10 cellular contexts compared by ENCODE assay signal in genomic region chr7:75650671-75651070, GRCh38.
DNase-seq lines count a peak whose midpoint lies in the region; ATAC-seq and TF ChIP-seq lines count a peak whose summit lies in the region.
"Had no signal": no experiment of that assay in that cellular context is flagged by ENCODE, and none has a peak within 500 bp of the region (broad histone marks: within the 10 kb centered on the region; RNA-seq: fewer than 3 reads in every experiment).

No MANE protein-coding gene starts in this region.

- whole genome bisulfite sequencing in mesenchymal stem cell, result 82% methylated on average over 7 of the region's 9 CpGs

- H3K9me3 ChIP-seq in mesenchymal stem cell (ENCODE audit: control insufficient read depth, low read length), result peaks cover 3% of the 10 kb centered on the region
- H3K9me3 ChIP-seq in vagina, result no peaks in the 10 kb centered on the region
- H3K9me3 ChIP-seq in Karpas-422 (ENCODE audit: low read length), result no peaks in the 10 kb centered on the region

- H2AFZ ChIP-seq in mesenchymal stem cell (ENCODE audit: low read depth, low read length) (no peak overlapping the region), Karpas-422 (ENCODE audit: low read length) (no peak overlapping the region)

- TF ChIP-seq CTCF in vagina (IDR thresholded peaks at IDR 0.05), result no peak

- H4K91ac ChIP-seq in mesenchymal stem cell (ENCODE audit: low read length), result no peak overlapping the region

- H3K79me1 ChIP-seq in mesenchymal stem cell (replicated peaks; ENCODE audit: low read length, poor library complexity, severe bottlenecking), result no peaks in the 10 kb centered on the region

- H3K9me2 ChIP-seq in Karpas-422 (replicated peaks; ENCODE audit: insufficient read depth, low read length), result no peaks in the 10 kb centered on the region

- H3K4me1 ChIP-seq in mesenchymal stem cell (ENCODE audit: control insufficient read depth, insufficient read depth, low read depth, low read length) (peaks cover 17% of the 10 kb centered on the region), vagina (peaks cover 16% of the 10 kb centered on the region), Karpas-422 (ENCODE audit: low read length) (no peaks in the 10 kb centered on the region)

- peak overlapping the region in 1 of 2 experiments; percentile 2 for H3K18ac ChIP-seq in mesenchymal stem cell (ENCODE audit: low read depth in 1 of 2, low read length in 2 of 2)

- no peak overlapping the region for H3K27ac ChIP-seq in mesenchymal stem cell (ENCODE audit: low read length, poor library complexity, severe bottlenecking)
- H3K27ac ChIP-seq in vagina, result peak overlapping the region; percentile 22
- no peak overlapping the region for H3K27ac ChIP-seq in Karpas-422 (ENCODE audit: low read length)

- H2BK120ac ChIP-seq in mesenchymal stem cell (ENCODE audit: low read depth, low read length), result no peak overlapping the region

- H2BK5ac ChIP-seq in mesenchymal stem cell (ENCODE audit: low read depth, low read length, poor library complexity, severe bottlenecking), result no peak overlapping the region

- no peak for TF ChIP-seq POLR2A in vagina (IDR thresholded peaks at IDR 0.05)
- no peak for TF ChIP-seq POLR2A in GM18505 (IDR thresholded peaks at IDR 0.05; ENCODE audit: borderline replicate concordance, extremely low read depth, insufficient read depth, insufficient read length)

- H3K14ac ChIP-seq in mesenchymal stem cell (ENCODE audit: low read length in 2 of 2), result no peak overlapping the region

- H3K36me3 ChIP-seq in mesenchymal stem cell (ENCODE audit: control insufficient read depth in 1 of 2, insufficient read depth in 2 of 2, low read depth in 1 of 2, low read length in 2 of 2) (no peaks in the 10 kb centered on the region), vagina (no peaks in the 10 kb centered on the region), Karpas-422 (ENCODE audit: insufficient read depth, low read length) (no peaks in the 10 kb centered on the region)

- DNase-seq in NCI-H82 (lab: John Stamatoyannopoulos, UW) (peak; percentile 80), NCI-H82 treated with DMSO at 0.1 percent for 48 hours (lab: John Stamatoyannopoulos, UW; ENCODE audit: unreplicated experiment) (no peak), dermis blood vessel endothelial cell (peak; percentile 75), mesenchymal stem cell (no peak), vagina (ENCODE audit: extremely low spot score in 2 of 2) (no peak), Karpas-422 (no peak)
- DNase-seq: natural killer cell; stimulated activated CD4-positive, alpha-beta T cell treated with anti-CD3 and anti-CD28 coated beads, Interleukin-2, amount 100 ng/mL, for 48 hours had no signal

- no peak overlapping the region for H4K8ac ChIP-seq in mesenchymal stem cell (ENCODE audit: low read length)

- H3K27me3 ChIP-seq in mesenchymal stem cell (ENCODE audit: control insufficient read depth in 1 of 2, insufficient read depth in 1 of 2, low read length in 2 of 2), result no peaks in the 10 kb centered on the region
- H3K27me3 ChIP-seq in vagina, result no peaks in the 10 kb centered on the region
- no peaks in the 10 kb centered on the region for H3K27me3 ChIP-seq in Karpas-422 (ENCODE audit: low read length)

- no peak overlapping the region for H2BK15ac ChIP-seq in mesenchymal stem cell (ENCODE audit: low read depth, poor library complexity, severe bottlenecking)

- no peak for ATAC-seq in GM18505 (IDR thresholded peaks at IDR 0.05; ENCODE audit: unreplicated experiment)
- no peak for ATAC-seq in HG03439 (IDR thresholded peaks at IDR 0.05; ENCODE audit: unreplicated experiment)
- ATAC-seq: natural killer cell had no signal

- H3K4me2 ChIP-seq in mesenchymal stem cell (ENCODE audit: low read length, poor library complexity, severe bottlenecking) (no peak overlapping the region), Karpas-422 (ENCODE audit: low read depth, low read length, poor library complexity, severe bottlenecking) (no peak overlapping the region)

- intact Hi-C loops in vagina (cut with DNase I), result no loop called here

- H2BK12ac ChIP-seq in mesenchymal stem cell (ENCODE audit: low read length in 2 of 2), result no peak overlapping the region

- H4K20me1 ChIP-seq in Karpas-422 (ENCODE audit: insufficient read depth, low read depth, low read length), result no peaks in the 10 kb centered on the region

- H3K4me3 ChIP-seq in mesenchymal stem cell (ENCODE audit: insufficient read depth in 1 of 2, low read depth in 1 of 2, low read length in 2 of 2), result no peak overlapping the region
- no peak overlapping the region for H3K4me3 ChIP-seq in vagina
- no peak overlapping the region for H3K4me3 ChIP-seq in Karpas-422 (ENCODE audit: low read length)

- peak overlapping the region; percentile 5 for H2AK5ac ChIP-seq in mesenchymal stem cell (ENCODE audit: low read length, severe bottlenecking)

- no peaks in the 10 kb centered on the region for H3K79me2 ChIP-seq in Karpas-422 (ENCODE audit: low read length)

- H3K23ac ChIP-seq in mesenchymal stem cell (ENCODE audit: low read length in 2 of 2), result no peak overlapping the region

- H3K4ac ChIP-seq in mesenchymal stem cell (ENCODE audit: low read depth in 1 of 2, low read length in 2 of 2), result no peak overlapping the region

- H3K9ac ChIP-seq in mesenchymal stem cell (ENCODE audit: low read length), result no peak overlapping the region
- no peak overlapping the region for H3K9ac ChIP-seq in Karpas-422 (ENCODE audit: low read length)

Comparison
In these comparisons a context has a peak if more than half of its experiments do, and no peak if none do; other contexts are left out.
1. DNase-seq: peak in NCI-H82 (single experiment) and dermis blood vessel endothelial cell (single experiment); none in NCI-H82 treated with DMSO at 0.1 percent for 48 hours (single experiment), mesenchymal stem cell (single experiment), vagina (0 of 2) and Karpas-422 (single experiment).